ENCODE assay signal across 21 cellular contexts in the genomic region with DNA sequence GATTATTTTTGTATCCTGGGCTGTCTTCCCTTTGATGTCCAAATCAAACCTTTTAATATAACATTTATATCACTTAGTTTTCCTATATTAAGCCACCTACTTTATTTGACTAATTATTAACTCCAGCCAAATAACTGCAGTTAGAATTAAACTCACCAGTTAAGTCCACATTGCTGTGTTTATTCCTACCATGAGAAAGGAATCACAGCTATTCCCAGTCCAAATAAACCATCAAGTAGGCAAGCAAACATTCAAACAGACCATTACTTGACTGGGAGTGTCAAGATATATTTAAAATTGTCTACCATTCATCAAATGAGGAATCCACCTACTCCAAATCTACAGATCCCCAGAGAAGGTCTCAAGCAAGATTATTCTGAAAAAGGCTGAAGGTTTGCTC. TPM values are rescaled to one million over a fixed set of nuclear protein-coding genes. Genes with fewer than 3 reads are reported as not detected.
"Had no signal": no experiment of that assay in that cellular context is flagged by ENCODE, and none has a peak within 500 bp of the region (broad histone marks: within the 10 kb centered on the region; RNA-seq: fewer than 3 reads in every experiment).

No MANE protein-coding gene starts in this region.

- DNase-seq: activated CD4-positive, alpha-beta memory T cell treated with anti-CD3 and anti-CD28 coated beads, Interleukin-2, amount 10 ng/mL, durations not matched to agents 7 days and 5 days; activated CD4-positive, alpha-beta T cell treated with anti-CD3 and anti-CD28 coated beads for 1 hour; activated CD4-positive, alpha-beta T cell treated with anti-CD3 and anti-CD28 coated beads, Interleukin-2, amount 10 ng/mL, durations not matched to agents 7 days and 5 days; activated gamma-delta T cell; activated naive CD4-positive, alpha-beta T cell treated with anti-CD3 and anti-CD28 coated beads for 36 hours; activated T-cell treated with anti-CD3 and anti-CD28 coated beads for 4 hours; activated T-cell treated with anti-CD3 and anti-CD28 coated beads, Interleukin-2, amount 50 U/mL, for 48 hours; amygdala; Karpas-422; NCI-H1105 treated with DMSO at 0.1 percent for 48 hours; NCI-H1436 treated with DMSO at 0.1 percent for 48 hours; NCI-H187; NCI-H2081; NCI-H510A treated with DMSO at 0.1 percent for 48 hours; NCI-H69; SHP77; T-helper 17 cell; T-helper 9 cell had no signal

- ATAC-seq: activated T-helper 17 cell treated with anti-CD3 and anti-CD28 coated beads, Interleukin-2, amount 50 U/mL, for 72 hours; T-helper 17 cell; WTC11 had no signal

RNA-seq across cellular contexts. Expression of a gene that starts 22.4 kb away (rescaled TPM):
- total RNA-seq: activated CD4-positive, alpha-beta memory T cell treated with anti-CD3 and anti-CD28 coated beads, Interleukin-2, amount 10 ng/mL, durations not matched to agents 7 days and 5 days; activated CD4-positive, alpha-beta T cell treated with anti-CD3 and anti-CD28 coated beads, Interleukin-2, amount 10 ng/mL, durations not matched to agents 7 days and 5 days; activated CD8-positive, alpha-beta memory T cell treated with anti-CD3 and anti-CD28 coated beads for 36 hours; activated naive CD4-positive, alpha-beta T cell treated with anti-CD3 and anti-CD28 coated beads for 36 hours; activated T-helper 17 cell treated with anti-CD3 and anti-CD28 coated beads, Interleukin-2, amount 50 U/mL, for 72 hours; T-helper 17 cell had no signal
